ENCODE assay signal across 1 cellular context in genomic region chr2:47070920-47071824, GRCh38.
TF ChIP-seq lines count a peak whose summit lies in the region.

No MANE protein-coding gene starts in this region.

TF ChIP-seq in HepG2, 621 proteins besides CTCF, POLR2A, EP300 and RAD21 (continued from another document and continues in another):
- TF ChIP-seq ZBTB14 (CRISPR knock-in tag; IDR thresholded peaks at IDR 0.05) (no peak), NFIC (IDR thresholded peaks at IDR 0.05; ENCODE audit: low read length) (no peak), ZBTB3 (CRISPR knock-in tag; IDR thresholded peaks at IDR 0.05; ENCODE audit: borderline replicate concordance, low read depth) (peak; percentile 3; the same call in 1 of the 2 replicates), ZBTB20 (CRISPR knock-in tag; IDR thresholded peaks at IDR 0.05; ENCODE audit: borderline replicate concordance, low read depth) (no peak), HMG20B (CRISPR knock-in tag; conservative IDR thresholded peaks at IDR 0.05) (peak; percentile 70), ZNF672 (CRISPR knock-in tag; IDR thresholded peaks at IDR 0.05) (no peak), ZFP36L2 (CRISPR knock-in tag; IDR thresholded peaks at IDR 0.05) (no peak), ZNF607 (CRISPR knock-in tag; IDR thresholded peaks at IDR 0.05; ENCODE audit: borderline replicate concordance) (no peak), SPEN (CRISPR knock-in tag; IDR thresholded peaks at IDR 0.05; ENCODE audit: low read depth) (no peak; the same call in 1 of the 2 replicates), ZMAT3 (CRISPR knock-in tag; conservative IDR thresholded peaks at IDR 0.05) (no peak; the same call in 1 of the 2 replicates), PRDM4 (CRISPR knock-in tag; IDR thresholded peaks at IDR 0.05; ENCODE audit: borderline replicate concordance) (no peak), ZNF276 (CRISPR knock-in tag; IDR thresholded peaks at IDR 0.05; ENCODE audit: low read depth) (no peak; the same call in 1 of the 2 replicates), NCOR1 (IDR thresholded peaks at IDR 0.05; ENCODE audit: borderline replicate concordance, low read length) (peak; percentile 75; the same call in 1 of the 2 replicates), REL (CRISPR knock-in tag; conservative IDR thresholded peaks at IDR 0.05) (peak; percentile 78; the same call in 1 of the 2 replicates), ZKSCAN8 (CRISPR knock-in tag; IDR thresholded peaks at IDR 0.05; ENCODE audit: borderline replicate concordance) (0 out of 2 replicates have a peak, but pooled peaks have one; percentile 15), MYNN (CRISPR knock-in tag; IDR thresholded peaks at IDR 0.05; ENCODE audit: low read depth) (peak; percentile 16; the same call in 1 of the 2 replicates), FOXP1 (IDR thresholded peaks at IDR 0.05) (no peak), FOXP1 (CRISPR knock-in tag; IDR thresholded peaks at IDR 0.05) (peak; percentile 55), HOXA3 (CRISPR knock-in tag; IDR thresholded peaks at IDR 0.05) (no peak; the same call in none of the 2 replicates), MYPOP (CRISPR knock-in tag; IDR thresholded peaks at IDR 0.05) (0 out of 2 replicates have a peak, but pooled peaks have one; percentile 19), ZSCAN25 (CRISPR knock-in tag; IDR thresholded peaks at IDR 0.05) (peak; percentile 82), NAIF1 (CRISPR knock-in tag; IDR thresholded peaks at IDR 0.05; ENCODE audit: borderline replicate concordance) (no peak), ZNF773 (CRISPR knock-in tag; IDR thresholded peaks at IDR 0.05; ENCODE audit: borderline replicate concordance) (0 out of 2 replicates have a peak, but pooled peaks have one; percentile 43), HCFC1 (IDR thresholded peaks at IDR 0.05; ENCODE audit: low read depth, low read length) (no peak), NR3C1 (CRISPR knock-in tag; IDR thresholded peaks at IDR 0.05) (no peak), ZSCAN21 (CRISPR knock-in tag; IDR thresholded peaks at IDR 0.05; ENCODE audit: borderline replicate concordance) (peak; percentile 46), TRIM22 (IDR thresholded peaks at IDR 0.05) (no peak), ZNF703 (CRISPR knock-in tag; IDR thresholded peaks at IDR 0.05; ENCODE audit: borderline replicate concordance) (0 out of 2 replicates have a peak, but pooled peaks have one; percentile 54), HINFP (CRISPR knock-in tag; IDR thresholded peaks at IDR 0.05; ENCODE audit: low read depth) (no peak), ESRRA (CRISPR knock-in tag; IDR thresholded peaks at IDR 0.05; ENCODE audit: low read depth) (peak; percentile 65; the same call in 1 of the 2 replicates), BORCS8-MEF2B (CRISPR knock-in tag; IDR thresholded peaks at IDR 0.05) (no peak), ZNF513 (CRISPR knock-in tag; conservative IDR thresholded peaks at IDR 0.05) (no peak), ZNF251 (CRISPR knock-in tag; IDR thresholded peaks at IDR 0.05) (no peak), CSRNP1 (CRISPR knock-in tag; IDR thresholded peaks at IDR 0.05) (no peak), ELK4 (CRISPR knock-in tag; IDR thresholded peaks at IDR 0.05; ENCODE audit: borderline replicate concordance) (no peak), ZBTB42 (CRISPR knock-in tag; IDR thresholded peaks at IDR 0.05) (no peak), ZSCAN20 (CRISPR knock-in tag; IDR thresholded peaks at IDR 0.05; ENCODE audit: borderline replicate concordance) (no peak), ZNF292 (CRISPR knock-in tag; IDR thresholded peaks at IDR 0.05; ENCODE audit: borderline replicate concordance, low read depth) (peak; percentile 79; the same call in 1 of the 2 replicates), PBX3 (CRISPR knock-in tag; IDR thresholded peaks at IDR 0.05; ENCODE audit: borderline replicate concordance) (no peak), SNAI1 (CRISPR knock-in tag; IDR thresholded peaks at IDR 0.05; ENCODE audit: borderline replicate concordance) (no peak), RFXAP (CRISPR knock-in tag; IDR thresholded peaks at IDR 0.05; ENCODE audit: borderline replicate concordance) (peak; percentile 89; the same call in 1 of the 2 replicates), ZNF784 (CRISPR knock-in tag; IDR thresholded peaks at IDR 0.05; ENCODE audit: borderline replicate concordance) (peak; percentile 32; the same call in 1 of the 2 replicates), EHMT2 (IDR thresholded peaks at IDR 0.05; ENCODE audit: borderline replicate concordance, low read depth, low read length) (no peak), NFYC (CRISPR knock-in tag; IDR thresholded peaks at IDR 0.05) (no peak), SSRP1 (CRISPR knock-in tag; IDR thresholded peaks at IDR 0.05) (0 out of 2 replicates have a peak, but pooled peaks have one; percentile 25)
